Comparison of ENCODE assay signal across 5 cellular contexts in the genomic region with DNA sequence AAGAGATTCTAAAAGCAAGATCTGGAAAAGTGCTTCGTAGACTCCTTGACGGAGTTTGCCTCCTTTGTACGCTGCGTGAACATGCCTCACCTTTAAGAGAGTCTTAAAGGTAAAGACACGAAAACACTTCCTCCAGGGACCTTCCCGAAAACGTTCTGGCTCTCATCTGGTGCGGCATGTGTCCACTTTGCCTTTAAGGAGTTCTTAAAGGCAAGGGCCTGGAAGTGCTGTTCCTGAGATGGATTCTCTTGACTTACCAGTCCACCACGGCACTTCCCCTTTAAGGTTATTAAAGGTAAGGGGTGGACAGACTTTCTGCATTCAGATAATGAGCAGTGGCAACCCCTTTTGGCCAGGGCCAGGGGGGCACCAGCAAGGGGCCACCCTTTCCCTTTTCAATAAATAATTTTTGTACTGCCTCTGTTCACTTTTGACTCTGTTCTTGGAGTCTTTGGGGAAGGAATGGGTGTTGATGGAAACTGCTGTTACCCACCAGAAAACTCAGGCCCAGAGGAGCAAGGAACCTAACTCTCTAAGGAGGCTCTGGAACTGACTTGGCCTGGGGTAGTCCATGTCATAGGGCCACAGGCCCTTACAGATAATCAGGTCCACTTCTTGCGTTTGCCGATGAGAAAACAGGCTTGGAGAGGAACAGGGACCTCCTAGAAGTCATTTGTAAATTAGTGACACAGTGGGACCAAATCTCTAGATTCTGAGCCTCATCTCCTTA.
DNase-seq lines count a peak whose midpoint lies in the region; ATAC-seq lines count a peak whose summit lies in the region.

No MANE protein-coding gene starts in this region.

- peak overlapping the region; percentile 44; the same call in 1 of the 2 replicates for H3K9ac ChIP-seq in HUES48 (ENCODE audit: low read depth, low read length)

- H3K27ac Mint-ChIP-seq in T-helper 1 cell treated with Interleukin-12 subunit alpha and Interleukin-12 subunit beta and Interleukin-4 antibody, amounts not matched to agents 30 μg/mL and 1 μg/mL, for 36 hours = peak overlapping the region; percentile 92

- peaks cover 37% of the 10 kb centered on the region for H3K4me1 Mint-ChIP-seq in T-helper 1 cell treated with Interleukin-12 subunit alpha and Interleukin-12 subunit beta and Interleukin-4 antibody, amounts not matched to agents 30 μg/mL and 1 μg/mL, for 36 hours (ENCODE audit: low read depth)

- H3K36me3 ChIP-seq in HUES48 (ENCODE audit: control insufficient read depth, insufficient read depth, low read length) = no peaks in the 10 kb centered on the region

- peaks cover 6% of the 10 kb centered on the region for H3K36me3 Mint-ChIP-seq in T-helper 1 cell treated with Interleukin-12 subunit alpha and Interleukin-12 subunit beta and Interleukin-4 antibody, amounts not matched to agents 30 μg/mL and 1 μg/mL, for 36 hours (ENCODE audit: low read depth)

- DNase-seq in fibroblast of the conjunctiva (ENCODE audit: low read depth) = peak; percentile 71

- peak overlapping the region; percentile 95 for H3K4me3 Mint-ChIP-seq in T-helper 1 cell treated with Interleukin-12 subunit alpha and Interleukin-12 subunit beta and Interleukin-4 antibody, amounts not matched to agents 30 μg/mL and 1 μg/mL, for 36 hours

- no peaks in the 10 kb centered on the region for H3K9me3 Mint-ChIP-seq in T-helper 1 cell treated with Interleukin-12 subunit alpha and Interleukin-12 subunit beta and Interleukin-4 antibody, amounts not matched to agents 30 μg/mL and 1 μg/mL, for 36 hours

- peaks cover 18% of the 10 kb centered on the region for H3K4me1 ChIP-seq in HUES48 (ENCODE audit: control insufficient read depth, insufficient read depth, low read length)

- peak overlapping the region; percentile 84 for H3K27ac ChIP-seq in HUES48 (ENCODE audit: low read depth, low read length)
- peak overlapping the region in 19 of 21 experiments; percentile 33 to 87 (median 66) for H3K27ac ChIP-seq in skin epidermis

- ATAC-seq in GM19397 (IDR thresholded peaks at IDR 0.05; ENCODE audit: unreplicated experiment) = peak; percentile 26

- H3K27me3 ChIP-seq in HUES48 (ENCODE audit: control insufficient read depth, insufficient read depth, low read length) = peaks cover 29% of the 10 kb centered on the region

- H3K4me3 ChIP-seq in HUES48 (ENCODE audit: low read depth, low read length) = peak overlapping the region; percentile 72
- peak overlapping the region; percentile 22 to 55 (median 38) for H3K4me3 ChIP-seq in skin epidermis

- no peaks in the 10 kb centered on the region for H3K9me3 ChIP-seq in HUES48 (ENCODE audit: control insufficient read depth, insufficient read depth, low read length)

- H3K27me3 Mint-ChIP-seq in T-helper 1 cell treated with Interleukin-12 subunit alpha and Interleukin-12 subunit beta and Interleukin-4 antibody, amounts not matched to agents 30 μg/mL and 1 μg/mL, for 36 hours (ENCODE audit: low read depth) = peaks cover 13% of the 10 kb centered on the region

Comparison
In these comparisons a context has a peak if more than half of its experiments do, and no peak if none do; other contexts are left out.
1. Peak in every context shown above with its lines: DNase-seq, ATAC-seq, H3K4me3 ChIP-seq and H3K27ac ChIP-seq.